11 cellular contexts compared by ENCODE assay signal in genomic region chr7:155391414-155391813, GRCh38.
"Had no signal": no experiment of that assay in that cellular context is flagged by ENCODE, and none has a peak within 500 bp of the region (broad histone marks: within the 10 kb centered on the region; RNA-seq: fewer than 3 reads in every experiment).

No MANE protein-coding gene starts in this region.

- H3K4me1 Mint-ChIP-seq: GM23338, H9 had no signal

- H3K4me3 Mint-ChIP-seq: GM23338, H9 had no signal

- FAIRE-seq: H1, H54 had no signal

- H3K9me3 Mint-ChIP-seq: GM23338, H9, HFFc6 had no signal

- ATAC-seq: GM23338, HCT116 had no signal

- H3K27ac Mint-ChIP-seq: GM23338, H9, HFFc6 had no signal

- H3K9ac ChIP-seq: GM23248 had no signal

- H3K4me1 ChIP-seq: HAP-1 had no signal

- H3K27ac ChIP-seq: GM23248 had no signal

- DNase-seq: GM23248, GOT3, H7, H9, HCEC 1CT, HFFc6 had no signal

- H3K4me3 ChIP-seq: GM23248, GM23338, HAP-1 had no signal

- H3K9me3 ChIP-seq: HAP-1 had no signal

- H3K36me3 ChIP-seq: HAP-1 had no signal
